Comparison of ENCODE assay signal across 3 cellular contexts in genomic region chr7:21980921-21981320, GRCh38.
TF ChIP-seq lines count a peak whose summit lies in the region.

No MANE protein-coding gene starts in this region.

TF ChIP-seq in A549, 52 proteins besides CTCF, POLR2A, EP300 and RAD21:
- TF ChIP-seq MAFK (IDR thresholded peaks at IDR 0.05; ENCODE audit: partially characterized antibody): peak; percentile 85
- TF ChIP-seq E2F6 (IDR thresholded peaks at IDR 0.05; ENCODE audit: borderline replicate concordance, low read depth): no peak

TF ChIP-seq in GM23338, 12 proteins besides CTCF, POLR2A, EP300 and RAD21:
- no peak for TF ChIP-seq POLR2AphosphoS5 (IDR thresholded peaks at IDR 0.05; ENCODE audit: low read depth)
- no peak for TF ChIP-seq EZH2phosphoT487 (IDR thresholded peaks at IDR 0.05; ENCODE audit: unreplicated experiment)
- TF ChIP-seq ZNF114 (CRISPR knock-in tag; IDR thresholded peaks at IDR 0.05): no peak
- no peak for TF ChIP-seq JUNB (IDR thresholded peaks at IDR 0.05; ENCODE audit: unreplicated experiment)
- no peak for TF ChIP-seq ZNF462 (CRISPR knock-in tag; IDR thresholded peaks at IDR 0.05)
- no peak for TF ChIP-seq EZH2 (IDR thresholded peaks at IDR 0.05; ENCODE audit: low read depth, unreplicated experiment)
- TF ChIP-seq NANOG (IDR thresholded peaks at IDR 0.05; ENCODE audit: borderline replicate concordance): no peak
- TF ChIP-seq ETS1 (IDR thresholded peaks at IDR 0.05): no peak

TF ChIP-seq in HepG2, 621 proteins besides CTCF, POLR2A, EP300 and RAD21:
- peak; percentile 81 for TF ChIP-seq MAFF (IDR thresholded peaks at IDR 0.05; ENCODE audit: low read depth, low read length)
- TF ChIP-seq ZNF567 (CRISPR knock-in tag; IDR thresholded peaks at IDR 0.05; ENCODE audit: borderline replicate concordance): no peak
- TF ChIP-seq EEA1 (CRISPR knock-in tag; IDR thresholded peaks at IDR 0.05; ENCODE audit: borderline replicate concordance): no peak
- no peak for TF ChIP-seq GATAD2A (CRISPR knock-in tag; IDR thresholded peaks at IDR 0.05)
- no peak for TF ChIP-seq ZSCAN22 (CRISPR knock-in tag; IDR thresholded peaks at IDR 0.05)
- TF ChIP-seq MAFK (conservative IDR thresholded peaks at IDR 0.05 in 1 of 2, IDR thresholded peaks at IDR 0.05 in 1 of 2; ENCODE audit: low read length in 2 of 2): peak; percentile 86 to 92
- TF ChIP-seq FOXO1 (CRISPR knock-in tag; IDR thresholded peaks at IDR 0.05): no peak
- no peak for TF ChIP-seq TP53 (CRISPR knock-in tag; conservative IDR thresholded peaks at IDR 0.05)
- no peak for TF ChIP-seq CEBPZ (IDR thresholded peaks at IDR 0.05; ENCODE audit: low read length)
- no peak for TF ChIP-seq KDM1A (CRISPR knock-in tag; IDR thresholded peaks at IDR 0.05)
